15 cellular contexts compared by ENCODE assay signal in genomic region chr15:100591835-100592234, GRCh38.
"Had no signal": no experiment of that assay in that cellular context is flagged by ENCODE, and none has a peak within 500 bp of the region (broad histone marks: within the 10 kb centered on the region; RNA-seq: fewer than 3 reads in every experiment).

No MANE protein-coding gene starts in this region.

- H3K27ac Mint-ChIP-seq: activated B cell treated with CpG ODN at 0.5 μM for 24 hours, mesothelial cell of epicardium had no signal

- H3K9me3 ChIP-seq: vagina had no signal

- ATAC-seq: left lobe of liver had no signal

- H3K27me3 Mint-ChIP-seq: activated B cell treated with CpG ODN at 0.5 μM for 24 hours had no signal

- H3K27me3 ChIP-seq: spleen, transverse colon, vagina had no signal

- H3K27ac ChIP-seq: spleen, transverse colon, vagina had no signal

- H3K4me1 Mint-ChIP-seq: neural crest cell had no signal

- DNase-seq: activated B cell treated with CpG ODN at 0.5 μM for 24 hours; activated T-cell treated with anti-CD3 and anti-CD28 coated beads, Interleukin-2, amount 50 U/mL, for 1 hour; effector CD4-positive, alpha-beta T cell; head of caudate nucleus; kidney; retina; spleen; stimulated activated naive CD4-positive, alpha-beta T cell; SW 1271; T-helper 9 cell; transverse colon had no signal

- H3K4me3 Mint-ChIP-seq: activated B cell treated with CpG ODN at 0.5 μM for 24 hours, mesothelial cell of epicardium, neural crest cell had no signal

- H3K36me3 ChIP-seq: transverse colon, vagina had no signal

- H3K4me3 ChIP-seq: spleen, transverse colon, vagina had no signal
